ENCODE assay signal across 15 cellular contexts in genomic region chr2:103860016-103860415, GRCh38.
"Had no signal": no experiment of that assay in that cellular context is flagged by ENCODE, and none has a peak within 500 bp of the region (broad histone marks: within the 10 kb centered on the region; RNA-seq: fewer than 3 reads in every experiment).

No MANE protein-coding gene starts in this region.

- H3K9me3 ChIP-seq: tibial nerve, vagina had no signal

- H3K27ac ChIP-seq: dorsolateral prefrontal cortex, tibial nerve, vagina had no signal

- H3K36me3 ChIP-seq: tibial nerve, vagina had no signal

- ATAC-seq: activated T-cell treated with anti-CD3 and anti-CD28 coated beads, Interleukin-2, amount 50 U/mL, for 4 hours; left ventricle myocardium superior; natural killer cell treated with Interleukin-12 subunit alpha and Interleukin-12 subunit beta and Interleukin-15 and Interleukin-18, amount 100 ng/mL, for 72 hours; sciatic nerve; stimulated activated naive B cell treated with anti-CD40 and anti-IgM and Interleukin-4, amounts not matched to agents 10 μg/mL and 1 μg/mL and 100 μg/mL, for 72 hours had no signal

- DNase-seq: activated CD4-positive, alpha-beta memory T cell treated with anti-CD3 and anti-CD28 coated beads for 36 hours; activated gamma-delta T cell treated with Interleukin-2 at 50 U/mL for 16 hours; activated naive CD8-positive, alpha-beta T cell treated with anti-CD3 and anti-CD28 coated beads for 36 hours; activated T-cell treated with anti-CD3 and anti-CD28 coated beads, Interleukin-2, amount 50 U/mL, for 4 hours; dorsolateral prefrontal cortex; hippocampal formation; left ventricle myocardium superior; mesenchymal stem cell; occipital lobe; stimulated activated CD4-positive, alpha-beta T cell treated with anti-CD3 and anti-CD28 coated beads, Interleukin-2, amount 100 ng/mL, for 24 hours; stimulated activated naive B cell treated with anti-CD40 and anti-IgM and Interleukin-4, amounts not matched to agents 10 μg/mL and 1 μg/mL and 100 μg/mL, for 72 hours had no signal

- H3K27me3 ChIP-seq: dorsolateral prefrontal cortex, tibial nerve, vagina had no signal

- H3K4me1 ChIP-seq: tibial nerve, vagina had no signal

- H3K4me3 ChIP-seq: dorsolateral prefrontal cortex, tibial nerve, vagina had no signal
